ENCODE assay signal across 19 cellular contexts in the genomic region with DNA sequence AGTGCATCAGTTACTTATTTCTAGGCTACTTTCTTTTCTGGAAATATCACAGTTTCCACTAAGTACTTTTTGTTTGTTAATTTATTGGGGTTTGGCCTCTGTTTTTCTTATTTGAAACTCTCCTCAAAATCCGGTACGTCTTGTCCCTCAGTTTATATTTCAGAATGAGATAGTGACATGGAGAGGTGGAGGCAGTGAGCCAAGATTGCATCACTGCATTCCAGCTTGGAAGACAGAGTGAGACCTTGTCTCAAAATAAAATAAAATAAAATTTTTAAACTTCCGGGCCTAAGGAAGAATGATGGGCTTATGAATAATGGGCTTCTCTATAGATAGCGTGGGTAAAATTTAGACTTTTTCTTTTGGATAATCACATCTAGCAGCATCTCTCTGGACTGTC.
A peak's percentile ranks its signal among the peaks of the same experiment; 100 is the strongest.
DNase-seq lines count a peak whose midpoint lies in the region; TF ChIP-seq lines count a peak whose summit lies in the region.
"Had no signal": no experiment of that assay in that cellular context is flagged by ENCODE, and none has a peak within 500 bp of the region (broad histone marks: within the 10 kb centered on the region; RNA-seq: fewer than 3 reads in every experiment).

No MANE protein-coding gene starts in this region.

- peak overlapping the region; percentile 3 for H3K27ac Mint-ChIP-seq in chondrocyte (ENCODE audit: unreplicated experiment)
- H3K27ac Mint-ChIP-seq: B cell; CD8-positive, alpha-beta T cell; HFFc6 had no signal

- H3K27ac ChIP-seq in testis (no peak overlapping the region), brain microvascular endothelial cell (no peak overlapping the region), mesendoderm (ENCODE audit: low read depth, low read length) (no peak overlapping the region)
- H3K27ac ChIP-seq: BLaER1 treated with 17β-estradiol and CSF1 and Interleukin-3, amounts not matched to agents 10 nM and 100 nM; HL-60 had no signal

- no peaks in the 10 kb centered on the region for H3K36me3 Mint-ChIP-seq in chondrocyte (ENCODE audit: low read depth)
- H3K36me3 Mint-ChIP-seq: CD8-positive, alpha-beta T cell had no signal

- no peak overlapping the region for H2BK5ac ChIP-seq in mesendoderm (ENCODE audit: low read length)

- H3K4me1 Mint-ChIP-seq in chondrocyte (ENCODE audit: low read depth): peaks cover 15% of the 10 kb centered on the region
- H3K4me1 Mint-ChIP-seq: B cell had no signal

- 33 to 54% methylated on average over 4 of the region's 4 CpGs for WGBS in testis, 2 donors
- no CpG with 5 or more reads among the region's 4 CpGs for WGBS in mesendoderm (ENCODE audit: extremely low coverage, insufficient coverage, low lambda C conversion rate)

- H3K9me3 Mint-ChIP-seq in chondrocyte (ENCODE audit: low read depth): no peaks in the 10 kb centered on the region

- DNase-seq in adipocyte (ENCODE audit: low read depth) (peak; percentile 43), chondrocyte (ENCODE audit: low spot score) (no peak), iris pigment epithelial cell (ENCODE audit: low read depth) (peak; percentile 31), testis (peak; percentile 46), MV-4-11 (lab: John Stamatoyannopoulos, UW) (no peak), brain microvascular endothelial cell (no peak), mesendoderm (no peak)
- DNase-seq: Calu3; CD8-positive, alpha-beta T cell; DMS53; DND-41; EL; GOT3; H7; HFFc6 had no signal

- H3K4me1 ChIP-seq in adipocyte (ENCODE audit: control insufficient read depth, insufficient read depth, low read length) (peaks cover 9% of the 10 kb centered on the region), testis (no peaks in the 10 kb centered on the region), mesendoderm (ENCODE audit: control insufficient read depth, low read depth, low read length) (no peaks in the 10 kb centered on the region)
- H3K4me1 ChIP-seq: BLaER1 treated with 17β-estradiol and CSF1 and Interleukin-3, amounts not matched to agents 10 nM and 100 nM had no signal

- no peaks in the 10 kb centered on the region for H3K9me3 ChIP-seq in adipocyte (ENCODE audit: control insufficient read depth, low read length)
- H3K9me3 ChIP-seq in testis: no peaks in the 10 kb centered on the region
- H3K9me3 ChIP-seq: BLaER1 treated with 17β-estradiol and CSF1 and Interleukin-3, amounts not matched to agents 10 nM and 100 nM had no signal

- H3K27me3 ChIP-seq in adipocyte (replicated peaks; ENCODE audit: control insufficient read depth, insufficient read depth, low read length) (no peaks in the 10 kb centered on the region), testis (no peaks in the 10 kb centered on the region), brain microvascular endothelial cell (replicated peaks) (no peaks in the 10 kb centered on the region), mesendoderm (ENCODE audit: insufficient read depth, low read length, poor library complexity) (no peaks in the 10 kb centered on the region)
- H3K27me3 ChIP-seq: BLaER1 treated with 17β-estradiol and CSF1 and Interleukin-3, amounts not matched to agents 10 nM and 100 nM had no signal

- no peak overlapping the region for H4K8ac ChIP-seq in mesendoderm (ENCODE audit: low read depth, low read length)

- H2BK15ac ChIP-seq in mesendoderm (replicated peaks; ENCODE audit: low read depth): no peak overlapping the region

- no peak overlapping the region for H3K4ac ChIP-seq in mesendoderm (ENCODE audit: low read depth, low read length)

- no peak overlapping the region for H3K4me3 ChIP-seq in adipocyte (ENCODE audit: low read length)
- H3K4me3 ChIP-seq in testis: no peak overlapping the region
- no peak overlapping the region for H3K4me3 ChIP-seq in brain microvascular endothelial cell (ENCODE audit: low read depth, low read length)
- no peak overlapping the region for H3K4me3 ChIP-seq in mesendoderm (ENCODE audit: low read length)
- H3K4me3 ChIP-seq: BLaER1 treated with 17β-estradiol and CSF1 and Interleukin-3, amounts not matched to agents 10 nM and 100 nM; GM12878 had no signal

- no peak overlapping the region for H3K4me2 ChIP-seq in mesendoderm (ENCODE audit: low read length)
- H3K4me2 ChIP-seq: BLaER1 treated with 17β-estradiol and CSF1 and Interleukin-3, amounts not matched to agents 10 nM and 100 nM had no signal

- in situ Hi-C loops in brain microvascular endothelial cell (cut with HindIII; ENCODE audit: low pct_ligation_motif_present, low sequenced_read_pairs): no loop called here

- TF ChIP-seq CTCF in chondrocyte (IDR thresholded peaks at IDR 0.05): no peak
- no peak for TF ChIP-seq CTCF in testis (IDR thresholded peaks at IDR 0.05)
- TF ChIP-seq CTCF in brain microvascular endothelial cell (IDR thresholded peaks at IDR 0.05; ENCODE audit: low read depth, low read length, missing control alignments): no peak

- no peaks in the 10 kb centered on the region for H3K27me3 Mint-ChIP-seq in chondrocyte (ENCODE audit: low read depth)
- H3K27me3 Mint-ChIP-seq: B cell had no signal

- H2AK5ac ChIP-seq in mesendoderm (ENCODE audit: low read length): no peak overlapping the region

- no peak overlapping the region for H3K23ac ChIP-seq in mesendoderm (ENCODE audit: low read length)

- no peak overlapping the region for H3K56ac ChIP-seq in mesendoderm (ENCODE audit: low read length)

- no peaks in the 10 kb centered on the region for H3K79me1 ChIP-seq in mesendoderm (ENCODE audit: low read length)

- H3K4me3 Mint-ChIP-seq in chondrocyte (ENCODE audit: unreplicated experiment): no peak overlapping the region
- H3K4me3 Mint-ChIP-seq: B cell; CD8-positive, alpha-beta T cell; HFFc6 had no signal

- H3K36me3 ChIP-seq in adipocyte (ENCODE audit: control insufficient read depth, insufficient read depth, low read length, severe bottlenecking): no peaks in the 10 kb centered on the region
- no peaks in the 10 kb centered on the region for H3K36me3 ChIP-seq in testis (ENCODE audit: low read depth, missing control alignments)
- H3K36me3 ChIP-seq in brain microvascular endothelial cell (replicated peaks): no peaks in the 10 kb centered on the region
- H3K36me3 ChIP-seq in mesendoderm (ENCODE audit: control insufficient read depth, insufficient read depth, low read length): no peaks in the 10 kb centered on the region
- H3K36me3 ChIP-seq: BLaER1 treated with 17β-estradiol and CSF1 and Interleukin-3, amounts not matched to agents 10 nM and 100 nM had no signal

- no peak for TF ChIP-seq POLR2A in testis (IDR thresholded peaks at IDR 0.05)

- no peak overlapping the region for H2BK120ac ChIP-seq in mesendoderm (ENCODE audit: low read depth, low read length)

- no peak overlapping the region for H4K5ac ChIP-seq in mesendoderm (ENCODE audit: low read length)

- intact Hi-C loops in testis (cut with DNase I; ENCODE audit: low total_unique reads): no loop called here

- H3K9ac ChIP-seq in adipocyte (ENCODE audit: low read length): no peak overlapping the region
- H3K9ac ChIP-seq in mesendoderm (ENCODE audit: low read length): no peak overlapping the region
- H3K9ac ChIP-seq: BLaER1 treated with 17β-estradiol and CSF1 and Interleukin-3, amounts not matched to agents 10 nM and 100 nM had no signal

- no peaks in the 10 kb centered on the region for H3K79me2 ChIP-seq in mesendoderm (ENCODE audit: control insufficient read depth, insufficient read depth, low read length)

- no peak overlapping the region for H3K18ac ChIP-seq in mesendoderm (ENCODE audit: low read length)

Comparison
In these comparisons a context has a peak if more than half of its experiments do, and no peak if none do; other contexts are left out.
1. DNase-seq: peak in adipocyte (single experiment), iris pigment epithelial cell (single experiment) and testis (single experiment); none in chondrocyte (single experiment), MV-4-11 (single experiment), brain microvascular endothelial cell (single experiment) and mesendoderm (single experiment).